ENCODE assay signal across 22 cellular contexts in genomic region chr6:37638414-37639079, GRCh38. TPM values are rescaled to one million over a fixed set of nuclear protein-coding genes. Genes with fewer than 3 reads are reported as not detected.
DNase-seq lines count a peak whose midpoint lies in the region; ATAC-seq, FAIRE-seq and TF ChIP-seq lines count a peak whose summit lies in the region.
"Had no signal": no experiment of that assay in that cellular context is flagged by ENCODE, and none has a peak within 500 bp of the region (broad histone marks: within the 10 kb centered on the region; RNA-seq: fewer than 3 reads in every experiment).

No MANE protein-coding gene starts in this region.

- H3K14ac ChIP-seq in H1 (ENCODE audit: insufficient read length): no peak overlapping the region
- H3K14ac ChIP-seq in mesenchymal stem cell (ENCODE audit: low read length in 2 of 2): peak overlapping the region in 1 of 2 experiments; percentile 53

- H2BK5ac ChIP-seq in H1 (ENCODE audit: low read depth, low read length): no peak overlapping the region; the same call in 1 of the 2 replicates
- no peak overlapping the region for H2BK5ac ChIP-seq in mesenchymal stem cell (ENCODE audit: low read depth, low read length, poor library complexity, severe bottlenecking)

- H3K4me3 Mint-ChIP-seq in HFFc6: no peak overlapping the region
- no peak overlapping the region for H3K4me3 Mint-ChIP-seq in activated CD4-positive, alpha-beta memory T cell treated with anti-CD3 and anti-CD28 coated beads, Interleukin-2, amount 10 ng/mL, durations not matched to agents 7 days and 5 days
- H3K4me3 Mint-ChIP-seq: activated T-cell treated with anti-CD3 and anti-CD28 coated beads, Interleukin-2, amount 50 U/mL, for 72 hours; naive B cell had no signal

- H3K27ac ChIP-seq in H1 (ENCODE audit: low read depth, low read length) (no peak overlapping the region), mesenchymal stem cell (ENCODE audit: low read length, poor library complexity, severe bottlenecking) (no peak overlapping the region)
- H3K27ac ChIP-seq: brain microvascular endothelial cell, C4-2B, coronary artery, ovary, right lobe of liver had no signal

- H2AFZ ChIP-seq in H1 (ENCODE audit: low read length) (no peak overlapping the region), mesenchymal stem cell (ENCODE audit: low read depth, low read length) (no peak overlapping the region)

- H3K36me3 ChIP-seq in H1 (ENCODE audit: control insufficient read depth in 2 of 4, insufficient read depth in 4 of 4, low read length in 3 of 4): no peaks in the 10 kb centered on the region
- H3K36me3 ChIP-seq in mesenchymal stem cell (ENCODE audit: control insufficient read depth in 1 of 2, insufficient read depth in 2 of 2, low read depth in 1 of 2, low read length in 2 of 2): peaks cover 2 to 25% of the 10 kb centered on the region in 2 experiments
- H3K36me3 ChIP-seq: brain microvascular endothelial cell, ovary, right lobe of liver had no signal

- no peaks in the 10 kb centered on the region for H3K9me3 Mint-ChIP-seq in HFFc6
- no peaks in the 10 kb centered on the region for H3K9me3 Mint-ChIP-seq in activated CD4-positive, alpha-beta memory T cell treated with anti-CD3 and anti-CD28 coated beads, Interleukin-2, amount 10 ng/mL, durations not matched to agents 7 days and 5 days
- H3K9me3 Mint-ChIP-seq: activated naive CD4-positive, alpha-beta T cell treated with anti-CD3 and anti-CD28 coated beads, Interleukin-2, amount 50 U/mL, for 72 hours; activated T-cell treated with anti-CD3 and anti-CD28 coated beads, Interleukin-2, amount 50 U/mL, for 72 hours; naive B cell had no signal

- no peaks in the 10 kb centered on the region for H3K79me1 ChIP-seq in H1 (ENCODE audit: low read depth, low read length)
- no peaks in the 10 kb centered on the region for H3K79me1 ChIP-seq in mesenchymal stem cell (replicated peaks; ENCODE audit: low read length, poor library complexity, severe bottlenecking)

- no peak for ATAC-seq in HG03521 (IDR thresholded peaks at IDR 0.05; ENCODE audit: unreplicated experiment)
- ATAC-seq: activated naive CD4-positive, alpha-beta T cell treated with anti-CD3 and anti-CD28 coated beads, Interleukin-2, amount 50 U/mL, for 72 hours; activated T-cell treated with anti-CD3 and anti-CD28 coated beads, Interleukin-2, amount 50 U/mL, for 72 hours; PC-3; right lobe of liver had no signal

- H4K91ac ChIP-seq in H1 (replicated peaks; ENCODE audit: insufficient read length, low read length): no peak overlapping the region
- H4K91ac ChIP-seq in mesenchymal stem cell (ENCODE audit: low read length): peak overlapping the region; percentile 8

- DNase-seq in A172 (ENCODE audit: low spot score): peak; percentile 52
- DNase-seq in HFFc6: no peak
- DNase-seq in H1 (ENCODE audit: low read depth in 1 of 2, low spot score in 2 of 2): no peak
- DNase-seq in mesenchymal stem cell: peak; percentile 32
- DNase-seq in activated CD4-positive, alpha-beta memory T cell treated with anti-CD3 and anti-CD28 coated beads, Interleukin-2, amount 10 ng/mL, durations not matched to agents 7 days and 5 days: no peak
- DNase-seq in effector CD4-positive, alpha-beta T cell: no peak
- DNase-seq in DMS153 (lab: John Stamatoyannopoulos, UW): no peak
- DNase-seq: activated T-cell treated with anti-CD3 and anti-CD28 coated beads, Interleukin-2, amount 50 U/mL, for 72 hours; brain microvascular endothelial cell; MV-4-11; naive B cell; NCI-H1694 treated with DMSO at 0.1 percent for 48 hours; ovary; PC-3; SIG-M5; stimulated activated CD4-positive, alpha-beta T cell treated with anti-CD3 and anti-CD28 coated beads, Interleukin-15, amount 100 ng/mL, for 24 hours had no signal

- no peaks in the 10 kb centered on the region for H3K79me2 ChIP-seq in H1 (ENCODE audit: control insufficient read depth in 1 of 2, insufficient read depth in 2 of 2, low read length in 2 of 2)

- H2BK20ac ChIP-seq in H1 (ENCODE audit: low read length): 0 out of 2 replicates have a peak overlapping the region, but pooled peaks have one; percentile 48

- CTCF ChIA-PET in H1 (lab: Charles Lee; ENCODE audit: partially characterized antibody): interaction anchor here (1.1 to 14.7 kb wide), 4 partner anchors 10 to 54 kb away, joined by 3 to 126 read pairs (median 5); no protein-coding TSS in a partner anchor
- CTCF ChIA-PET in activated CD4-positive, alpha-beta memory T cell treated with anti-CD3 and anti-CD28 coated beads, Interleukin-2, amount 10 ng/mL, durations not matched to agents 7 days and 5 days (lab: Charles Lee): interaction anchor here (1.6 to 1.8 kb wide), 2 partner anchors 10 to 15 kb away, joined by 6 read pairs; no protein-coding TSS in a partner anchor

- H3K4me1 Mint-ChIP-seq in HFFc6 (ENCODE audit: low read depth): peaks cover 7% of the 10 kb centered on the region
- H3K4me1 Mint-ChIP-seq in activated CD4-positive, alpha-beta memory T cell treated with anti-CD3 and anti-CD28 coated beads, Interleukin-2, amount 10 ng/mL, durations not matched to agents 7 days and 5 days: peaks cover 19% of the 10 kb centered on the region

- TF ChIP-seq POLR2A in H1 (IDR thresholded peaks at IDR 0.05; ENCODE audit: control extremely low read depth in 1 of 2, low read depth in 2 of 2, low read length in 2 of 2): no peak

- H2BK120ac ChIP-seq in H1 (replicated peaks; ENCODE audit: low read depth, low read length) (no peak overlapping the region), mesenchymal stem cell (ENCODE audit: low read depth, low read length) (no peak overlapping the region)

- H3K36me3 Mint-ChIP-seq in HFFc6 (ENCODE audit: low read depth): no peaks in the 10 kb centered on the region
- peaks cover 27% of the 10 kb centered on the region for H3K36me3 Mint-ChIP-seq in activated CD4-positive, alpha-beta memory T cell treated with anti-CD3 and anti-CD28 coated beads, Interleukin-2, amount 10 ng/mL, durations not matched to agents 7 days and 5 days (ENCODE audit: low read depth)
- H3K36me3 Mint-ChIP-seq: activated naive CD4-positive, alpha-beta T cell treated with anti-CD3 and anti-CD28 coated beads, Interleukin-2, amount 50 U/mL, for 72 hours had no signal

- no peak for FAIRE-seq in H1 (lab: Jason Lieb, UNC)
- FAIRE-seq: D721Med had no signal

- no peaks in the 10 kb centered on the region for H3K4me1 ChIP-seq in H1 (replicated peaks in 1 of 4; ENCODE audit: control insufficient read depth in 3 of 4, insufficient read depth in 4 of 4, low read length in 3 of 4)
- peaks cover 2% of the 10 kb centered on the region for H3K4me1 ChIP-seq in mesenchymal stem cell (ENCODE audit: control insufficient read depth, insufficient read depth, low read depth, low read length)

- H3K18ac ChIP-seq in H1 (ENCODE audit: extremely low read depth, low read length) (no peak overlapping the region), mesenchymal stem cell (ENCODE audit: low read depth in 1 of 2, low read length in 2 of 2) (peak overlapping the region; percentile 31 to 61)

- H3K27ac Mint-ChIP-seq in HFFc6: peak overlapping the region; percentile 65
- no peak overlapping the region for H3K27ac Mint-ChIP-seq in activated CD4-positive, alpha-beta memory T cell treated with anti-CD3 and anti-CD28 coated beads, Interleukin-2, amount 10 ng/mL, durations not matched to agents 7 days and 5 days
- H3K27ac Mint-ChIP-seq: activated T-cell treated with anti-CD3 and anti-CD28 coated beads, Interleukin-2, amount 50 U/mL, for 72 hours had no signal

- no peaks in the 10 kb centered on the region for H3K23me2 ChIP-seq in H1 (ENCODE audit: low read depth, low read length)

- H3K4me3 ChIP-seq in H1 (ENCODE audit: extremely low read depth in 1 of 4, insufficient read depth in 2 of 4, low read depth in 3 of 4, low read length in 4 of 4) (no peak overlapping the region), mesenchymal stem cell (ENCODE audit: insufficient read depth in 1 of 2, low read depth in 1 of 2, low read length in 2 of 2) (peak overlapping the region in 1 of 2 experiments; percentile 5)
- H3K4me3 ChIP-seq: coronary artery, ovary, right lobe of liver had no signal

- H3K23ac ChIP-seq in H1 (ENCODE audit: insufficient read length) (no peak overlapping the region), mesenchymal stem cell (ENCODE audit: low read length in 2 of 2) (no peak overlapping the region)

- H4K20me1 ChIP-seq in H1 (replicated peaks in 1 of 2; ENCODE audit: control insufficient read depth in 1 of 2, insufficient read depth in 2 of 2, low read length in 2 of 2): peaks cover 0 to 2% of the 10 kb centered on the region in 2 experiments

- H3K27me3 Mint-ChIP-seq in HFFc6 (ENCODE audit: insufficient read depth): peaks cover 9% of the 10 kb centered on the region
- H3K27me3 Mint-ChIP-seq in activated CD4-positive, alpha-beta memory T cell treated with anti-CD3 and anti-CD28 coated beads, Interleukin-2, amount 10 ng/mL, durations not matched to agents 7 days and 5 days: no peaks in the 10 kb centered on the region

- H2AK5ac ChIP-seq in H1 (ENCODE audit: low read depth, low read length): peak overlapping the region; percentile 53; the same call in 1 of the 2 replicates
- H2AK5ac ChIP-seq in mesenchymal stem cell (ENCODE audit: low read length, severe bottlenecking): no peak overlapping the region

- H2BK15ac ChIP-seq in H1 (ENCODE audit: low read length) (no peak overlapping the region), mesenchymal stem cell (ENCODE audit: low read depth, poor library complexity, severe bottlenecking) (no peak overlapping the region)

- no peak for TF ChIP-seq RAD21 in H1 (IDR thresholded peaks at IDR 0.05 in 1 of 2, conservative IDR thresholded peaks at IDR 0.05 in 1 of 2; ENCODE audit: low read depth in 2 of 2, low read length in 2 of 2)

- no peaks in the 10 kb centered on the region for H3K9me3 ChIP-seq in H1 (ENCODE audit: insufficient read depth in 2 of 2, low read depth in 1 of 2, low read length in 1 of 2)
- H3K9me3 ChIP-seq in mesenchymal stem cell (ENCODE audit: control insufficient read depth, low read length): no peaks in the 10 kb centered on the region
- H3K9me3 ChIP-seq: ovary, right lobe of liver had no signal

- no peak overlapping the region for H3K9ac ChIP-seq in H1 (replicated peaks in 1 of 4; ENCODE audit: extremely low read depth in 1 of 4, low read depth in 3 of 4, low read length in 3 of 4)
- H3K9ac ChIP-seq in mesenchymal stem cell (ENCODE audit: low read length): no peak overlapping the region

- POLR2A ChIA-PET in H1 (lab: Charles Lee; ENCODE audit: partially characterized antibody): no interaction called here
- POLR2A ChIA-PET in activated CD4-positive, alpha-beta memory T cell treated with anti-CD3 and anti-CD28 coated beads, Interleukin-2, amount 10 ng/mL, durations not matched to agents 7 days and 5 days (lab: Charles Lee): interaction anchor here (2.2 kb wide), 1 partner anchor 11 kb away, joined by 7 read pairs; no protein-coding TSS in a partner anchor

- H4K8ac ChIP-seq in H1 (ENCODE audit: extremely low read depth, insufficient read depth, low read length) (no peak overlapping the region; the same call in 1 of the 2 replicates), mesenchymal stem cell (ENCODE audit: low read length) (no peak overlapping the region)

- TF ChIP-seq EP300 in H1 (IDR thresholded peaks at IDR 0.05; ENCODE audit: borderline replicate concordance in 1 of 2, low read depth in 2 of 2, low read length in 2 of 2): no peak

- H2BK12ac ChIP-seq in H1 (ENCODE audit: low read depth, low read length) (0 out of 2 replicates have a peak overlapping the region, but pooled peaks have one; percentile 50), mesenchymal stem cell (ENCODE audit: low read length in 2 of 2) (peak overlapping the region in 1 of 2 experiments; percentile 18)

- H3K56ac ChIP-seq in H1 (replicated peaks; ENCODE audit: insufficient read length, low read depth, low read length): no peak overlapping the region

- no peak overlapping the region for H3K4me2 ChIP-seq in H1 (ENCODE audit: insufficient read depth in 1 of 2, low read depth in 2 of 2, low read length in 2 of 2)
- H3K4me2 ChIP-seq in mesenchymal stem cell (ENCODE audit: low read length, poor library complexity, severe bottlenecking): no peak overlapping the region

- H3K27me3 ChIP-seq in H1 (replicated peaks in 1 of 4; ENCODE audit: control insufficient read depth in 3 of 4, extremely low read depth in 1 of 4, insufficient read depth in 3 of 4, low read length in 3 of 4) (no peaks in the 10 kb centered on the region; a peak in 1 of 7 replicates), mesenchymal stem cell (ENCODE audit: control insufficient read depth in 1 of 2, insufficient read depth in 1 of 2, low read length in 2 of 2) (peaks cover 0 to 19% of the 10 kb centered on the region in 2 experiments)
- H3K27me3 ChIP-seq: brain microvascular endothelial cell, ovary, right lobe of liver had no signal

- TF ChIP-seq CTCF in HFFc6 (IDR thresholded peaks at IDR 0.05) (no peak), H1 (IDR thresholded peaks at IDR 0.05; ENCODE audit: control extremely low read depth in 1 of 3, insufficient read depth in 1 of 3, low read depth in 1 of 3, low read length in 3 of 3) (no peak)

- 92% methylated on average over 9 of the region's 9 CpGs; no CpG with 5 or more reads in 1 of the 2 experiments for WGBS in H1 (ENCODE audit: extremely low coverage in 1 of 2, insufficient coverage in 1 of 2, insufficient read length in 1 of 2, insufficient replicate concordance in 2 of 2, low coverage in 1 of 2, low lambda C conversion rate in 2 of 2, missing lambda C conversion rate in 1 of 2), 2 experiments
- 95% methylated on average over 4 of the region's 9 CpGs for WGBS in mesenchymal stem cell

- H3K4ac ChIP-seq in H1 (replicated peaks; ENCODE audit: insufficient read length, low read depth, low read length) (no peak overlapping the region), mesenchymal stem cell (ENCODE audit: low read depth in 1 of 2, low read length in 2 of 2) (no peak overlapping the region)

- H4K5ac ChIP-seq in H1 (ENCODE audit: insufficient read length, low read depth, low read length): no peak overlapping the region

RNA-seq across cellular contexts. Expression of gene MDGA1, which starts 59.1 kb away (rescaled TPM):
- total RNA-seq in A172 (2014; rRNA removed; shearing (Covaris generic)): 5.8 and 10.0 TPM in 2 replicates
- 1 to 10 TPM; 3.8 to 6.8 (median 5.7) TPM for total RNA-seq in HFFc6 (2021; fragmentation: NEBNext Ultra II Directional; extraction: Animal tissue kit (Norgen Biotek cat#: 25700))
- total RNA-seq in H1 (2021; fragmentation: NEBNext Ultra II Directional; extraction: Animal tissue kit (Norgen Biotek cat#: 25700)): 0.61 and 0.74 TPM in 2 replicates
- polyA plus RNA-seq in H1 (2011; rRNA removed): 0.74 and 2.3 TPM in 2 replicates
- polyA plus RNA-seq in H1 (2011; cell fraction: cytosol; rRNA removed): 1.1 TPM
- polyA plus RNA-seq in H1 (2011; cell fraction: nucleus; rRNA removed): 2.0 TPM
- 0.32 to 1.9 TPM (median 0.65 TPM) in 4 replicates for polyA plus RNA-seq in H1 (2012, experiment 1 of 2)
- polyA plus RNA-seq in H1 (2012, experiment 2 of 2): 1.4 TPM
- polyA plus RNA-seq in H1 (2013, experiment 1 of 2): 0.49 TPM
- 0.53 TPM for polyA plus RNA-seq in H1 (2013, experiment 2 of 2)
- polyA minus RNA-seq in H1 (2011; rRNA and poly(A)+ RNA removed): 1.1 and 1.3 TPM in 2 replicates
- not detected for polyA minus RNA-seq in H1 (2011; cell fraction: cytosol; rRNA and poly(A)+ RNA removed)
- 1.4 TPM for polyA minus RNA-seq in H1 (2011; cell fraction: nucleus; rRNA and poly(A)+ RNA removed)
- 2.1 TPM for polyA plus RNA-seq in mesenchymal stem cell (2013, experiment 1 of 2)
- 1.8 TPM for polyA plus RNA-seq in mesenchymal stem cell (2013, experiment 2 of 2)
- total RNA-seq in activated CD4-positive, alpha-beta memory T cell treated with anti-CD3 and anti-CD28 coated beads, Interleukin-2, amount 10 ng/mL, durations not matched to agents 7 days and 5 days: 10 to 100 TPM; 35.1 to 38.0 TPM

Comparison
In these comparisons a context has a peak if more than half of its experiments do, and no peak if none do; other contexts are left out.
1. DNase-seq: peak in A172 (single experiment) and mesenchymal stem cell (single experiment); none in HFFc6 (single experiment), H1 (0 of 2), activated CD4-positive, alpha-beta memory T cell treated with anti-CD3 and anti-CD28 coated beads, Interleukin-2, amount 10 ng/mL, durations not matched to agents 7 days and 5 days (single experiment), effector CD4-positive, alpha-beta T cell (single experiment) and DMS153 (single experiment).